In the genomic region with DNA sequence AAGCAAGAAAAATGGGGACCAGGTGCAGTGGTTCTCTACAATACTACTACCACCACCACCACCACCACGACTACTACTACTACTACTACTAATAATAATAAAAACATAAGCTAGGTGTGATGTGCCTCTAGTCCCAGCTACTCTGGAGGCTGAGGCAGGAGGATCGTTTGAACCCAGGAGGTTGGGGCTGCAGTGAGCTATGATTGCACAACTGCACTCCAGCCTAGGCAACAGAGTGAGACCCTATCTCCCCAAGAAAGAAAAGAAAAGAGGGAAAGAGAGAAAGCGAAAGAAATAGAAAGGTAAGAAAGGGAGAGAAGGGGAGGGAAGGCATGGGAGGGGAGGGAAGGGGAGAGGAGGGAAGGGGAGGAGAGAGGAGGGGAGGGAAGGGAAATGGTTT, we compare ENCODE assay signal across 23 cellular contexts.
A peak's percentile ranks its signal among the peaks of the same experiment; 100 is the strongest.
DNase-seq lines count a peak whose midpoint lies in the region; ATAC-seq and TF ChIP-seq lines count a peak whose summit lies in the region.
"Had no signal": no experiment of that assay in that cellular context is flagged by ENCODE, and none has a peak within 500 bp of the region (broad histone marks: within the 10 kb centered on the region; RNA-seq: fewer than 3 reads in every experiment).

No MANE protein-coding gene starts in this region.

- POLR2A ChIA-PET in activated CD8-positive, alpha-beta T cell treated with anti-CD3 and anti-CD28 coated beads for 36 hours (lab: Charles Lee), result interaction anchor here (0.6 to 1.5 kb wide), 6 partner anchors 19 to 352 kb away, joined by 3 to 5 read pairs (median 3); no protein-coding TSS in a partner anchor
- POLR2A ChIA-PET in activated CD8-positive, alpha-beta T cell treated with anti-CD3 and anti-CD28 coated beads, Interleukin-2, amount 10 ng/mL, durations not matched to agents 7 days and 5 days (lab: Charles Lee), result interaction anchor here (0.6 kb wide), 1 partner anchor 223 kb away, joined by 3 read pairs; no protein-coding TSS in a partner anchor

- DNase-seq in activated CD8-positive, alpha-beta T cell treated with anti-CD3 and anti-CD28 coated beads for 36 hours, result no peak
- DNase-seq in activated CD8-positive, alpha-beta T cell treated with anti-CD3 and anti-CD28 coated beads, Interleukin-2, amount 10 ng/mL, durations not matched to agents 7 days and 5 days, result no peak
- DNase-seq in stimulated activated naive CD8-positive, alpha-beta T cell treated with anti-CD3 and anti-CD28 coated beads, Interleukin-15, amount 100 ng/mL, for 72 hours, result no peak
- no peak for DNase-seq in stimulated activated naive CD8-positive, alpha-beta T cell treated with anti-CD3 and anti-CD28 coated beads, Interleukin-15, Interleukin-2, amounts not matched to agents 100 U/mL and 50 U/mL, for 24 hours
- DNase-seq in chondrocyte (ENCODE audit: low spot score) (no peak), GM20000 (ENCODE audit: low spot score) (no peak)
- no peak for DNase-seq in activated CD4-positive, alpha-beta T cell treated with anti-CD3 and anti-CD28 coated beads, Interleukin-2, amount 50 U/mL, for 48 hours
- DNase-seq: BE2C, Calu3, DMS79 treated with DMSO at 0.1 percent for 48 hours, GF-D8, KBM-7, MV-4-11, NCI-H1105, NCI-H1436 treated with DMSO at 0.1 percent for 48 hours, NCI-H1930, NCI-H2107, NCI-H446, NCI-H524 treated with DMSO at 0.1 percent for 48 hours, NCI-H774 had no signal

- H3K4me3 Mint-ChIP-seq in activated CD8-positive, alpha-beta T cell treated with anti-CD3 and anti-CD28 coated beads for 36 hours, result no peak overlapping the region
- H3K4me3 Mint-ChIP-seq in activated CD8-positive, alpha-beta T cell treated with anti-CD3 and anti-CD28 coated beads, Interleukin-2, amount 10 ng/mL, durations not matched to agents 7 days and 5 days, result no peak overlapping the region
- H3K4me3 Mint-ChIP-seq in stimulated activated naive CD8-positive, alpha-beta T cell treated with anti-CD3 and anti-CD28 coated beads, Interleukin-15, amount 100 ng/mL, for 72 hours, result peak overlapping the region; percentile 42 to 56
- H3K4me3 Mint-ChIP-seq in chondrocyte (ENCODE audit: unreplicated experiment), result no peak overlapping the region
- H3K4me3 Mint-ChIP-seq: CD14-positive monocyte had no signal

- peaks cover 32% of the 10 kb centered on the region for H3K36me3 Mint-ChIP-seq in activated CD8-positive, alpha-beta T cell treated with anti-CD3 and anti-CD28 coated beads for 36 hours (ENCODE audit: low read depth)
- peaks cover 1% of the 10 kb centered on the region for H3K36me3 Mint-ChIP-seq in activated CD8-positive, alpha-beta T cell treated with anti-CD3 and anti-CD28 coated beads, Interleukin-2, amount 10 ng/mL, durations not matched to agents 7 days and 5 days (ENCODE audit: low read depth)
- peaks cover 4% of the 10 kb centered on the region for H3K36me3 Mint-ChIP-seq in chondrocyte (ENCODE audit: low read depth)

- H3K4me1 Mint-ChIP-seq in activated CD8-positive, alpha-beta T cell treated with anti-CD3 and anti-CD28 coated beads for 36 hours (ENCODE audit: low read depth), result peaks cover 81% of the 10 kb centered on the region
- peaks cover 38% of the 10 kb centered on the region for H3K4me1 Mint-ChIP-seq in activated CD8-positive, alpha-beta T cell treated with anti-CD3 and anti-CD28 coated beads, Interleukin-2, amount 10 ng/mL, durations not matched to agents 7 days and 5 days (ENCODE audit: low read depth)
- H3K4me1 Mint-ChIP-seq in stimulated activated naive CD8-positive, alpha-beta T cell treated with anti-CD3 and anti-CD28 coated beads, Interleukin-15, amount 100 ng/mL, for 72 hours, result peaks cover 94% of the 10 kb centered on the region
- H3K4me1 Mint-ChIP-seq in chondrocyte (ENCODE audit: low read depth), result peaks cover 29% of the 10 kb centered on the region

- CTCF ChIA-PET in activated CD8-positive, alpha-beta T cell treated with anti-CD3 and anti-CD28 coated beads for 36 hours (lab: Charles Lee), result interaction anchor here (0.9 to 1.8 kb wide), 2 partner anchors 10 to 164 kb away, joined by 3 to 5 read pairs; no protein-coding TSS in a partner anchor
- CTCF ChIA-PET in activated CD8-positive, alpha-beta T cell treated with anti-CD3 and anti-CD28 coated beads, Interleukin-2, amount 10 ng/mL, durations not matched to agents 7 days and 5 days (lab: Charles Lee), result interaction anchor here (0.7 to 2.9 kb wide), 4 partner anchors 14 to 68 kb away, joined by 3 to 12 read pairs (median 4); no protein-coding TSS in a partner anchor

- peaks cover 2% of the 10 kb centered on the region for H3K9me3 Mint-ChIP-seq in activated CD8-positive, alpha-beta T cell treated with anti-CD3 and anti-CD28 coated beads for 36 hours
- H3K9me3 Mint-ChIP-seq in activated CD8-positive, alpha-beta T cell treated with anti-CD3 and anti-CD28 coated beads, Interleukin-2, amount 10 ng/mL, durations not matched to agents 7 days and 5 days (ENCODE audit: insufficient read depth), result no peaks in the 10 kb centered on the region
- H3K9me3 Mint-ChIP-seq in stimulated activated naive CD8-positive, alpha-beta T cell treated with anti-CD3 and anti-CD28 coated beads, Interleukin-15, amount 100 ng/mL, for 72 hours, result no peaks in the 10 kb centered on the region
- no peaks in the 10 kb centered on the region for H3K9me3 Mint-ChIP-seq in chondrocyte (ENCODE audit: low read depth)
- H3K9me3 Mint-ChIP-seq: CD14-positive monocyte had no signal

- peak overlapping the region; percentile 63 for H3K27ac Mint-ChIP-seq in activated CD8-positive, alpha-beta T cell treated with anti-CD3 and anti-CD28 coated beads for 36 hours
- H3K27ac Mint-ChIP-seq in activated CD8-positive, alpha-beta T cell treated with anti-CD3 and anti-CD28 coated beads, Interleukin-2, amount 10 ng/mL, durations not matched to agents 7 days and 5 days, result no peak overlapping the region
- H3K27ac Mint-ChIP-seq in stimulated activated naive CD8-positive, alpha-beta T cell treated with anti-CD3 and anti-CD28 coated beads, Interleukin-15, amount 100 ng/mL, for 72 hours, result peak overlapping the region; percentile 9 to 93
- peak overlapping the region; percentile 74 for H3K27ac Mint-ChIP-seq in chondrocyte (ENCODE audit: unreplicated experiment)

- no peak for ATAC-seq in activated CD8-positive, alpha-beta T cell treated with anti-CD3 and anti-CD28 coated beads for 36 hours
- ATAC-seq in activated CD8-positive, alpha-beta T cell treated with anti-CD3 and anti-CD28 coated beads, Interleukin-2, amount 10 ng/mL, durations not matched to agents 7 days and 5 days, result no peak
- ATAC-seq in stimulated activated naive CD8-positive, alpha-beta T cell treated with anti-CD3 and anti-CD28 coated beads, Interleukin-15, amount 100 ng/mL, for 72 hours, result peak; percentile 55
- ATAC-seq in stimulated activated naive CD8-positive, alpha-beta T cell treated with anti-CD3 and anti-CD28 coated beads, Interleukin-15, Interleukin-2, amounts not matched to agents 100 U/mL and 50 U/mL, for 24 hours, result no peak
- ATAC-seq in GM21367 (IDR thresholded peaks at IDR 0.05; ENCODE audit: unreplicated experiment), result no peak
- ATAC-seq: HCT116 had no signal

- no peaks in the 10 kb centered on the region for H3K27me3 Mint-ChIP-seq in activated CD8-positive, alpha-beta T cell treated with anti-CD3 and anti-CD28 coated beads for 36 hours
- H3K27me3 Mint-ChIP-seq in activated CD8-positive, alpha-beta T cell treated with anti-CD3 and anti-CD28 coated beads, Interleukin-2, amount 10 ng/mL, durations not matched to agents 7 days and 5 days (ENCODE audit: low read depth), result no peaks in the 10 kb centered on the region
- H3K27me3 Mint-ChIP-seq in stimulated activated naive CD8-positive, alpha-beta T cell treated with anti-CD3 and anti-CD28 coated beads, Interleukin-15, amount 100 ng/mL, for 72 hours, result no peaks in the 10 kb centered on the region
- H3K27me3 Mint-ChIP-seq in chondrocyte (ENCODE audit: low read depth), result no peaks in the 10 kb centered on the region

- no peak for TF ChIP-seq CTCF in activated CD8-positive, alpha-beta T cell treated with anti-CD3 and anti-CD28 coated beads for 36 hours (IDR thresholded peaks at IDR 0.05)
- TF ChIP-seq CTCF in chondrocyte (IDR thresholded peaks at IDR 0.05) (no peak), GM20000 (IDR thresholded peaks at IDR 0.05; ENCODE audit: extremely low read depth, missing control alignments) (no peak)

- intact Hi-C loops in activated CD8-positive, alpha-beta T cell treated with anti-CD3 and anti-CD28 coated beads for 36 hours (cut with micrococcal nuclease), result no loop called here

Comparison
In these comparisons a context has a peak if more than half of its experiments do, and no peak if none do; other contexts are left out.
1. H3K4me3 Mint-ChIP-seq: peak in stimulated activated naive CD8-positive, alpha-beta T cell treated with anti-CD3 and anti-CD28 coated beads, Interleukin-15, amount 100 ng/mL, for 72 hours (2 of 2); none in activated CD8-positive, alpha-beta T cell treated with anti-CD3 and anti-CD28 coated beads for 36 hours (single experiment), activated CD8-positive, alpha-beta T cell treated with anti-CD3 and anti-CD28 coated beads, Interleukin-2, amount 10 ng/mL, durations not matched to agents 7 days and 5 days (single experiment) and chondrocyte (single experiment).